9 cellular contexts compared by ENCODE assay signal in genomic region chr12:24596768-24597388, GRCh38.
DNase-seq lines count a peak whose midpoint lies in the region; ATAC-seq, FAIRE-seq and TF ChIP-seq lines count a peak whose summit lies in the region.
"Had no signal": no experiment of that assay in that cellular context is flagged by ENCODE, and none has a peak within 500 bp of the region (broad histone marks: within the 10 kb centered on the region; RNA-seq: fewer than 3 reads in every experiment).

No MANE protein-coding gene starts in this region.

- H3K9me3 ChIP-seq in DND-41 (ENCODE audit: insufficient read depth, low read length, severe bottlenecking): no peaks in the 10 kb centered on the region
- H3K9me3 ChIP-seq in Loucy (ENCODE audit: insufficient read depth, low read depth, low read length): no peaks in the 10 kb centered on the region
- no peaks in the 10 kb centered on the region for H3K9me3 ChIP-seq in thyroid gland

- H3K4me3 ChIP-seq in DND-41 (ENCODE audit: low read depth in 1 of 2, low read length in 2 of 2): no peak overlapping the region
- H3K4me3 ChIP-seq in Loucy (ENCODE audit: low read length, poor library complexity, severe bottlenecking): no peak overlapping the region
- H3K4me3 ChIP-seq in thyroid gland (replicated peaks in 1 of 3): no peak overlapping the region

- H4K20me1 ChIP-seq in DND-41 (ENCODE audit: insufficient read depth, low read length): no peaks in the 10 kb centered on the region
- H4K20me1 ChIP-seq in Loucy (ENCODE audit: insufficient read depth, low read length, poor library complexity, severe bottlenecking): no peaks in the 10 kb centered on the region

- no peak overlapping the region for H3K9ac ChIP-seq in DND-41 (ENCODE audit: low read depth, low read length)
- H3K9ac ChIP-seq in Loucy (ENCODE audit: low read depth, low read length, poor library complexity, severe bottlenecking): no peak overlapping the region

- TF ChIP-seq CTCF in DND-41 (IDR thresholded peaks at IDR 0.05; ENCODE audit: borderline replicate concordance, extremely low read depth, low read length, poor library complexity, severe bottlenecking) (peak; percentile 76), Loucy (conservative IDR thresholded peaks at IDR 0.05; ENCODE audit: low read length) (peak; percentile 92), thyroid gland (IDR thresholded peaks at IDR 0.05) (peak; percentile 26 to 71 (median 67))

- H3K4me2 ChIP-seq in DND-41 (ENCODE audit: insufficient read depth, low read length) (no peak overlapping the region), Loucy (ENCODE audit: low read depth, low read length, poor library complexity, severe bottlenecking) (no peak overlapping the region)

- FAIRE-seq in frontal cortex (lab: Jason Lieb, UNC): peak; percentile 75

- no peak overlapping the region for H3K27ac ChIP-seq in DND-41 (ENCODE audit: low read length)
- H3K27ac ChIP-seq in thyroid gland: no peak overlapping the region

- no peaks in the 10 kb centered on the region for H3K9me2 ChIP-seq in Loucy (replicated peaks; ENCODE audit: low read depth, low read length)

- no peak for TF ChIP-seq POLR2A in thyroid gland (IDR thresholded peaks at IDR 0.05)

- H3F3A ChIP-seq in Loucy (ENCODE audit: low read depth): 0 out of 2 replicates have a peak, but pooled peaks cover 4% of the 10 kb centered on the region

- DNase-seq in DND-41 (no peak), SHP77 treated with DMSO at 0.1 percent for 48 hours (lab: John Stamatoyannopoulos, UW) (peak; percentile 1), frontal cortex (ENCODE audit: low spot score in 2 of 2) (peak; percentile 10 to 18), thyroid gland (no peak), mesenteric fat pad (ENCODE audit: low spot score) (no peak)
- no peak for DNase-seq in activated CD4-positive, alpha-beta T cell treated with anti-CD3 and anti-CD28 coated beads for 48 hours
- DNase-seq: left cardiac atrium had no signal

- intact Hi-C loops in thyroid gland (cut with DNase I): loop anchor here (10.0 kb wide), 1 partner anchor 472 kb away; no protein-coding TSS in a partner anchor

- H3K36me3 ChIP-seq in DND-41 (ENCODE audit: insufficient read depth, low read length) (peaks cover 5% of the 10 kb centered on the region), Loucy (ENCODE audit: insufficient read depth, low read length) (no peaks in the 10 kb centered on the region), thyroid gland (no peaks in the 10 kb centered on the region)

- H3K79me2 ChIP-seq in DND-41 (ENCODE audit: insufficient read depth, low read length): peaks cover 22% of the 10 kb centered on the region
- H3K79me2 ChIP-seq in Loucy (ENCODE audit: insufficient read depth, low read length): no peaks in the 10 kb centered on the region

- H3K27me3 ChIP-seq in DND-41 (ENCODE audit: insufficient read depth, low read length, poor library complexity) (no peaks in the 10 kb centered on the region), Loucy (ENCODE audit: insufficient read depth, low read length, poor library complexity, severe bottlenecking) (no peaks in the 10 kb centered on the region), thyroid gland (no peaks in the 10 kb centered on the region)

- peaks cover 45% of the 10 kb centered on the region for H3K4me1 ChIP-seq in DND-41 (ENCODE audit: insufficient read depth, low read length)
- H3K4me1 ChIP-seq in Loucy (ENCODE audit: insufficient read depth, low read length, poor library complexity, severe bottlenecking): peaks cover 24% of the 10 kb centered on the region
- H3K4me1 ChIP-seq in thyroid gland: no peaks in the 10 kb centered on the region

- 56 to 62% methylated on average over 2 of the region's 2 CpGs for WGBS in thyroid gland, 2 donors

- ATAC-seq in DND-41 (ENCODE audit: insufficient read depth, low read depth): peak; percentile 47; the same call in 1 of the 3 replicates
- ATAC-seq in GM19351 (IDR thresholded peaks at IDR 0.05; ENCODE audit: unreplicated experiment): no peak

- no peak overlapping the region for H2AFZ ChIP-seq in DND-41 (ENCODE audit: low read depth, low read length)
- H2AFZ ChIP-seq in Loucy (ENCODE audit: low read length): no peak overlapping the region

Comparison
In these comparisons a context has a peak if more than half of its experiments do, and no peak if none do; other contexts are left out.
1. DNase-seq: peak in SHP77 treated with DMSO at 0.1 percent for 48 hours (single experiment) and frontal cortex (2 of 2); none in DND-41 (single experiment), thyroid gland (0 of 2), mesenteric fat pad (single experiment) and activated CD4-positive, alpha-beta T cell treated with anti-CD3 and anti-CD28 coated beads for 48 hours (single experiment).
2. Peak in every context shown above with its lines, with median percentiles within 50 percentile points of each other: CTCF ChIP-seq.